23 cellular contexts compared by ENCODE assay signal in genomic region chr10:101919026-101919784, GRCh38.
"Had no signal": no experiment of that assay in that cellular context is flagged by ENCODE, and none has a peak within 500 bp of the region (broad histone marks: within the 10 kb centered on the region; RNA-seq: fewer than 3 reads in every experiment).

No MANE protein-coding gene starts in this region.

- H3K36me3 ChIP-seq: colonic mucosa, gastrocnemius medialis, neutrophil, ovary, right atrium auricular region had no signal

- H3K27me3 Mint-ChIP-seq: activated CD4-positive, alpha-beta T cell treated with anti-CD3 and anti-CD28 coated beads for 36 hours; activated naive CD8-positive, alpha-beta T cell treated with anti-CD3 and anti-CD28 coated beads for 36 hours; effector memory CD8-positive, alpha-beta T cell; naive thymus-derived CD4-positive, alpha-beta T cell; stimulated activated naive CD8-positive, alpha-beta T cell treated with anti-CD3 and anti-CD28 coated beads, Interleukin-15, amount 100 ng/mL, for 72 hours; T-cell had no signal

- H3K9me3 ChIP-seq: colonic mucosa, esophagus muscularis mucosa, gastrocnemius medialis, neutrophil, ovary, psoas muscle, right atrium auricular region, tibial nerve had no signal

- H3K9me3 Mint-ChIP-seq: activated naive CD8-positive, alpha-beta T cell treated with anti-CD3 and anti-CD28 coated beads for 36 hours; activated T-cell treated with anti-CD3 and anti-CD28 coated beads, Interleukin-2, amount 50 U/mL, for 4 hours; effector memory CD8-positive, alpha-beta T cell; naive thymus-derived CD4-positive, alpha-beta T cell; stimulated activated naive CD8-positive, alpha-beta T cell treated with anti-CD3 and anti-CD28 coated beads, Interleukin-15, amount 100 ng/mL, for 72 hours; T-cell had no signal

- H3K27me3 ChIP-seq: colonic mucosa, dorsolateral prefrontal cortex, esophagus muscularis mucosa, gastrocnemius medialis, neutrophil, ovary, right atrium auricular region, tibial nerve had no signal

- DNase-seq: activated CD4-positive, alpha-beta T cell treated with anti-CD3 and anti-CD28 coated beads for 36 hours; activated CD4-positive, alpha-beta T cell treated with anti-CD3 and anti-CD28 coated beads, Interleukin-2, amount 50 U/mL, for 4 hours; activated CD8-positive, alpha-beta memory T cell treated with anti-CD3 and anti-CD28 coated beads for 24 hours; activated CD8-positive, alpha-beta memory T cell treated with anti-CD3 and anti-CD28 coated beads, Interleukin-2, amount 50 U/mL, for 4 hours; activated naive CD4-positive, alpha-beta T cell treated with Interleukin-2 at 50 U/mL for 16 hours; activated naive CD8-positive, alpha-beta T cell treated with anti-CD3 and anti-CD28 coated beads for 36 hours; activated T-cell treated with anti-CD3 and anti-CD28 coated beads, Interleukin-2, amount 50 U/mL, for 4 hours; colonic mucosa; dorsolateral prefrontal cortex; effector memory CD8-positive, alpha-beta T cell; gastrocnemius medialis; hypothalamus; naive thymus-derived CD4-positive, alpha-beta T cell; ovary; psoas muscle; stimulated activated CD4-positive, alpha-beta T cell treated with anti-CD3 and anti-CD28 coated beads, Interleukin-4, amount 100 ng/mL, for 24 hours; stimulated activated naive CD8-positive, alpha-beta T cell treated with anti-CD3 and anti-CD28 coated beads, Interleukin-15, amount 100 ng/mL, for 72 hours; T-cell had no signal

- H3K27ac ChIP-seq: colonic mucosa, dorsolateral prefrontal cortex, esophagus muscularis mucosa, neutrophil, ovary, psoas muscle, tibial nerve had no signal

- H3K4me1 ChIP-seq: colonic mucosa, gastrocnemius medialis, psoas muscle had no signal

- H3K4me3 ChIP-seq: colonic mucosa, dorsolateral prefrontal cortex, esophagus muscularis mucosa, gastrocnemius medialis, lung, ovary, psoas muscle, right atrium auricular region, tibial nerve had no signal

- H3K4me3 Mint-ChIP-seq: activated CD4-positive, alpha-beta T cell treated with anti-CD3 and anti-CD28 coated beads for 36 hours; activated naive CD8-positive, alpha-beta T cell treated with anti-CD3 and anti-CD28 coated beads for 36 hours; activated T-cell treated with anti-CD3 and anti-CD28 coated beads, Interleukin-2, amount 50 U/mL, for 4 hours; effector memory CD8-positive, alpha-beta T cell; naive thymus-derived CD4-positive, alpha-beta T cell; stimulated activated naive CD8-positive, alpha-beta T cell treated with anti-CD3 and anti-CD28 coated beads, Interleukin-15, amount 100 ng/mL, for 72 hours; T-cell had no signal

- H3K27ac Mint-ChIP-seq: activated CD4-positive, alpha-beta T cell treated with anti-CD3 and anti-CD28 coated beads for 36 hours; activated naive CD8-positive, alpha-beta T cell treated with anti-CD3 and anti-CD28 coated beads for 36 hours; T-cell had no signal

- ATAC-seq: activated CD4-positive, alpha-beta T cell treated with anti-CD3 and anti-CD28 coated beads for 36 hours; activated T-cell treated with anti-CD3 and anti-CD28 coated beads, Interleukin-2, amount 50 U/mL, for 4 hours; effector memory CD8-positive, alpha-beta T cell; gastrocnemius medialis; naive thymus-derived CD4-positive, alpha-beta T cell; stimulated activated naive CD8-positive, alpha-beta T cell treated with anti-CD3 and anti-CD28 coated beads, Interleukin-15, amount 100 ng/mL, for 72 hours; T-cell had no signal
